ENCODE assay signal across 8 cellular contexts in the genomic region with DNA sequence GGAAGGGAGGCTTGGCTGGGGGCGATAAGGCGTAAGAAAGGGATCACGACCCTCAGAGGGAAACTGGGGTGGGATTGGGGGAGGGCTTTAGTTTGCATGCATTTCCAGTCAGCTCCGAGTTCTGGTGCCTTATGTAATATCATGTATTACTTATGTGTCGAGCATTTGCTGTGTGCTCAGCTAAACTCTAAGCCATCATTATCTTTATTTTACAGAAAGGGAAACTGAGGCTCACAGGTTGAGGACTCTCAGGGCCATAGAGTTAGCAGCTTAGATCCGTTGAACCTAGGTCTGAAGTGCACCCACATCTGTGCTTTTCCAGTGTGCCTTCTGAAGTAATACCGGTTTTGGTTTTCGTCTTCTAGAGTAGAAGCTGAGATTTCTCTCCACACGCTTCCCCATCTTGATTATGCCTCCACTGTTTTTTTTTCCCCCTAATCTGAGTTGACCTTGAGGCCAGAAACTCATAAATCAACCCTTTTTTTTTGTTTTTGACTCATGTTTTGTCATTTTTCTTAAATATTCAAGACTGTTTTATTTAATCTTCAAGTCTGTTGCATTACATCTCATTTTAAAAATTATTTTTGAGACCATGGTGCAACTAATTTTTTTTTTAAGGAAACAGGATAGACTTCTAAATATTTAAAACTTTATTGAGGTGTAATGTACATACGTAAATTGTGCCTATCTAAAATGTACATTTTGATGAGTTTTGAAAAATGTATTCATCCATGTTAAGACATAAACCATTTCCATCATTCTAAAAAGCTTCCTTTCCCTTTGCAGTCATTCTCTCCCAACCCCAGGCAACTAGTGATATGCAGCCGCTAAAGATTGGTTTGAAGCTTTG. TPM values are rescaled to one million over a fixed set of nuclear protein-coding genes. Genes with fewer than 3 reads are reported as not detected.
A peak's percentile ranks its signal among the peaks of the same experiment; 100 is the strongest.
DNase-seq lines count a peak whose midpoint lies in the region; ATAC-seq, FAIRE-seq and TF ChIP-seq lines count a peak whose summit lies in the region.

No MANE protein-coding gene starts in this region.

- peak in 1 of 2 donors; percentile 31 for ATAC-seq in lower lobe of right lung
- no peak for ATAC-seq in aorta (ENCODE audit: low FRiP score)
- no peak for ATAC-seq in HG02973 (IDR thresholded peaks at IDR 0.05; ENCODE audit: unreplicated experiment)

- H3K4me1 Mint-ChIP-seq in Caco-2 (ENCODE audit: low read depth, unreplicated experiment), result peaks cover 17% of the 10 kb centered on the region

- 13 to 14% methylated on average over 11 of the region's 11 CpGs for WGBS in aorta, 2 donors

- peak overlapping the region; percentile 96 for H3K4me3 ChIP-seq in Caco-2 (ENCODE audit: low read depth, low read length)
- peak overlapping the region; percentile 77 for H3K4me3 ChIP-seq in HUES6 (ENCODE audit: low read depth, low read length)
- peak overlapping the region; percentile 84 for H3K4me3 ChIP-seq in astrocyte of the spinal cord (ENCODE audit: low read depth, low read length)
- H3K4me3 ChIP-seq in lower lobe of right lung, result peak overlapping the region; percentile 85
- peak overlapping the region; percentile 43 to 79 for H3K4me3 ChIP-seq in aorta (ENCODE audit: low read length in 2 of 2)

- H3K9me3 ChIP-seq in Caco-2 (no peaks in the 10 kb centered on the region), HUES6 (ENCODE audit: control insufficient read depth, insufficient read depth, low read depth, low read length) (peaks cover 2% of the 10 kb centered on the region; the same call in 1 of the 2 replicates), lower lobe of right lung (no peaks in the 10 kb centered on the region), aorta (ENCODE audit: control insufficient read depth, low read length) (no peaks in the 10 kb centered on the region)

- FAIRE-seq in RCC 7860 (lab: Jason Lieb, UNC), result no peak

- H3K4me1 ChIP-seq in Caco-2, result peaks cover 14% of the 10 kb centered on the region
- H3K4me1 ChIP-seq in HUES6 (ENCODE audit: control insufficient read depth, insufficient read depth, low read length), result no peaks in the 10 kb centered on the region
- peaks cover 17% of the 10 kb centered on the region for H3K4me1 ChIP-seq in lower lobe of right lung
- H3K4me1 ChIP-seq in aorta (ENCODE audit: control insufficient read depth in 1 of 2, insufficient read depth in 2 of 2, low read length in 2 of 2), result no peaks in the 10 kb centered on the region

- TF ChIP-seq CTCF in Caco-2 (IDR thresholded peaks at IDR 0.05; ENCODE audit: insufficient read depth in 1 of 2, low read depth in 1 of 2, low read length in 1 of 2, severe bottlenecking in 1 of 2, unreplicated experiment in 1 of 2) (no peak), astrocyte of the spinal cord (IDR thresholded peaks at IDR 0.05; ENCODE audit: low read depth, low read length) (no peak), lower lobe of right lung (IDR thresholded peaks at IDR 0.05) (no peak)

- DNase-seq in Caco-2 (no peak), astrocyte of the spinal cord (ENCODE audit: low read depth, low spot score) (no peak), lower lobe of right lung (no peak), aorta (no peak), RCC 7860 (ENCODE audit: low spot score) (no peak), NCI-H2107 treated with DMSO at 0.1 percent for 48 hours (lab: John Stamatoyannopoulos, UW; ENCODE audit: unreplicated experiment) (no peak)

- H3K9me3 Mint-ChIP-seq in Caco-2 (ENCODE audit: unreplicated experiment), result peaks cover 15% of the 10 kb centered on the region

- peak overlapping the region; percentile 91 for H3K4me3 Mint-ChIP-seq in Caco-2 (ENCODE audit: unreplicated experiment)

- intact Hi-C loops in Caco-2 (cut with micrococcal nuclease; ENCODE audit: unreplicated experiment) (loop anchor here (1.0 kb wide), 4 partner anchors 15 to 40 kb away; no protein-coding TSS in a partner anchor), lower lobe of right lung (cut with DNase I) (no loop called here), aorta (cut with DNase I) (loop anchor here in 1 of 2 donors (1.0 kb wide), 1 partner anchor 57 kb away; no protein-coding TSS in a partner anchor)

- TSS peak; percentile 61 for BruUV-seq in Caco-2 (replicated peaks; lab: Mats Ljungman, UMichigan)

- H3K27me3 ChIP-seq in Caco-2 (replicated peaks; ENCODE audit: control insufficient read depth, insufficient read depth, low read length), result no peaks in the 10 kb centered on the region
- H3K27me3 ChIP-seq in HUES6 (ENCODE audit: control insufficient read depth, insufficient read depth, low read length), result no peaks in the 10 kb centered on the region
- no peaks in the 10 kb centered on the region for H3K27me3 ChIP-seq in lower lobe of right lung (ENCODE audit: low read depth)
- H3K27me3 ChIP-seq in aorta (ENCODE audit: control insufficient read depth in 1 of 2, insufficient read depth in 2 of 2, low read length in 1 of 2), result no peaks in the 10 kb centered on the region

- H3K9ac ChIP-seq in HUES6 (ENCODE audit: low read length), result peak overlapping the region; percentile 82

- H3K27me3 Mint-ChIP-seq in Caco-2 (ENCODE audit: insufficient read depth, unreplicated experiment), result no peaks in the 10 kb centered on the region

- CTCF ChIA-PET in Caco-2 (lab: Charles Lee), result interaction anchor here (1.1 to 2.6 kb wide), 4 partner anchors 21 to 29 kb away, joined by 3 to 13 read pairs (median 6); no protein-coding TSS in a partner anchor

- peaks cover 5% of the 10 kb centered on the region for H3K36me3 ChIP-seq in Caco-2 (ENCODE audit: control insufficient read depth, insufficient read depth, low read length)
- H3K36me3 ChIP-seq in HUES6 (ENCODE audit: control insufficient read depth, insufficient read depth, low read length), result peaks cover 33% of the 10 kb centered on the region
- peaks cover 31% of the 10 kb centered on the region for H3K36me3 ChIP-seq in lower lobe of right lung
- H3K36me3 ChIP-seq in aorta (ENCODE audit: control insufficient read depth in 1 of 2, insufficient read depth in 2 of 2, low read length in 1 of 2), result peaks cover 0 to 2% of the 10 kb centered on the region in 2 donors

- in situ Hi-C loops in astrocyte of the spinal cord (cut with HindIII; ENCODE audit: low sequenced_read_pairs), result no loop called here

- H3K27ac ChIP-seq in HUES6 (ENCODE audit: low read depth, low read length), result no peak overlapping the region; the same call in 1 of the 2 replicates
- H3K27ac ChIP-seq in lower lobe of right lung, result peak overlapping the region; percentile 84
- peak overlapping the region in 1 of 2 donors; percentile 30 for H3K27ac ChIP-seq in aorta (ENCODE audit: low read depth in 1 of 2, low read length in 2 of 2)

- peak overlapping the region; percentile 93 for H3K27ac Mint-ChIP-seq in Caco-2 (ENCODE audit: unreplicated experiment)

- POLR2A ChIA-PET in Caco-2 (lab: Charles Lee), result interaction anchor here (0.7 to 1.6 kb wide), 6 partner anchors 10 to 142 kb away, joined by 3 to 9 read pairs (median 4); no protein-coding TSS in a partner anchor

- H3K36me3 Mint-ChIP-seq in Caco-2 (ENCODE audit: insufficient read depth, unreplicated experiment), result peaks cover 65% of the 10 kb centered on the region

RNA-seq across cellular contexts. Expression of a gene that starts 0.7 kb away (rescaled TPM):
- total RNA-seq in Caco-2 (2022) (355 TPM in 2 replicates), lower lobe of right lung (78.2 TPM), aorta (10 to 100 TPM; 45.8 to 55.0 TPM)
- polyA plus RNA-seq in aorta, result 10 to 100 TPM; 41.5 to 75.0 TPM

RNA-seq across cellular contexts. Expression of a gene that starts 39.4 kb away (rescaled TPM):
- total RNA-seq in Caco-2 (2022), result 43.6 and 46.2 TPM in 2 replicates
- 30.1 TPM for total RNA-seq in lower lobe of right lung
- 10 to 100 TPM; 26.3 to 40.4 TPM for total RNA-seq in aorta
- 10 to 100 TPM in 1 of 2 donors, 1 to 10 TPM in 1; 7.1 to 13.5 TPM for polyA plus RNA-seq in aorta
